8 cellular contexts compared by ENCODE assay signal in genomic region chrX:103831803-103832544, GRCh38. TPM values are rescaled to one million over a fixed set of nuclear protein-coding genes. Genes with fewer than 3 reads are reported as not detected.
DNase-seq lines count a peak whose midpoint lies in the region; ATAC-seq and TF ChIP-seq lines count a peak whose summit lies in the region.

RAB9B (minus strand) TSS chrX:103832257; CDS start chrX:103825784, 6,473 bp downstream.

- H3K4me1 ChIP-seq in Caco-2 (no peaks in the 10 kb centered on the region), HUES6 (ENCODE audit: control insufficient read depth, insufficient read depth, low read length) (no peaks in the 10 kb centered on the region), ascending aorta (no peaks in the 10 kb centered on the region), hepatocyte (ENCODE audit: insufficient read depth) (peaks cover 4% of the 10 kb centered on the region)

- intact Hi-C loops in Caco-2 (cut with micrococcal nuclease; ENCODE audit: unreplicated experiment) = loop anchor here (5.0 kb wide), 1 partner anchor 145 kb away; the partner anchor contains the start of gene MORF4L2
- intact Hi-C loops in ascending aorta (cut with DNase I) = loop anchor here (5.0 kb wide), 2 partner anchors 85 to 145 kb away; partner anchors contain the start of gene MORF4L2

- peak within 1 kb of the TSS; percentile 96 for H2AFZ ChIP-seq in hepatocyte

- H3K79me2 ChIP-seq in hepatocyte = no peaks in the 10 kb centered on the region

- WGBS in hepatocyte (ENCODE audit: low lambda C conversion rate, missing lambda C conversion rate) = 5% methylated on average over 43 of the region's 54 CpGs

- peaks cover 14% of the 10 kb centered on the region for H3K4me1 Mint-ChIP-seq in Caco-2 (ENCODE audit: low read depth, unreplicated experiment)

- H3K27me3 ChIP-seq in Caco-2 (replicated peaks; ENCODE audit: control insufficient read depth, insufficient read depth, low read length) = no peaks in the 10 kb centered on the region
- H3K27me3 ChIP-seq in HUES6 (ENCODE audit: control insufficient read depth, insufficient read depth, low read length) = peaks cover 71% of the 10 kb centered on the region
- H3K27me3 ChIP-seq in ascending aorta = peaks cover 8% of the 10 kb centered on the region
- H3K27me3 ChIP-seq in hepatocyte = peaks cover 22% of the 10 kb centered on the region

- H3K9me3 ChIP-seq in Caco-2 = no peaks in the 10 kb centered on the region
- no peaks in the 10 kb centered on the region for H3K9me3 ChIP-seq in HUES6 (ENCODE audit: control insufficient read depth, insufficient read depth, low read depth, low read length)
- H3K9me3 ChIP-seq in SK-N-MC (ENCODE audit: low read depth, low read length) = no peaks in the 10 kb centered on the region
- H3K9me3 ChIP-seq in ascending aorta = no peaks in the 10 kb centered on the region
- H3K9me3 ChIP-seq in hepatocyte (ENCODE audit: low read depth) = no peaks in the 10 kb centered on the region

- H3K9me2 ChIP-seq in hepatocyte (replicated peaks; ENCODE audit: insufficient read depth) = no peaks in the 10 kb centered on the region

- no peaks in the 10 kb centered on the region for H4K20me1 ChIP-seq in hepatocyte (ENCODE audit: insufficient read depth, poor library complexity, severe bottlenecking)

- no peaks in the 10 kb centered on the region for H3K36me3 ChIP-seq in Caco-2 (ENCODE audit: control insufficient read depth, insufficient read depth, low read length)
- no peaks in the 10 kb centered on the region for H3K36me3 ChIP-seq in HUES6 (ENCODE audit: control insufficient read depth, insufficient read depth, low read length)
- no peaks in the 10 kb centered on the region for H3K36me3 ChIP-seq in SK-N-MC (ENCODE audit: insufficient read depth, low read length)
- H3K36me3 ChIP-seq in ascending aorta = no peaks in the 10 kb centered on the region
- H3K36me3 ChIP-seq in hepatocyte (replicated peaks; ENCODE audit: insufficient read depth, low read depth) = no peaks in the 10 kb centered on the region

- peaks cover 8% of the 10 kb centered on the region for H3K36me3 Mint-ChIP-seq in Caco-2 (ENCODE audit: insufficient read depth, unreplicated experiment)

- POLR2A ChIA-PET in Caco-2 (lab: Charles Lee) = interaction anchor here (0.6 to 1.1 kb wide), 2 partner anchors 145 to 146 kb away, joined by 5 to 14 read pairs; no protein-coding TSS in a partner anchor

- H3K9ac ChIP-seq in HUES6 (ENCODE audit: low read length) = no peak within 1 kb of the TSS
- no peak within 1 kb of the TSS for H3K9ac ChIP-seq in SK-N-MC (ENCODE audit: insufficient read length)

- DNase-seq in Caco-2 (peak; percentile 64 to 65), SK-N-MC (ENCODE audit: low read depth, low spot score) (no peak), ascending aorta (ENCODE audit: low spot score in 2 of 2) (peak in 1 of 2 donors; percentile 81), hepatocyte (ENCODE audit: low spot score) (peak; percentile 58), putamen (ENCODE audit: low spot score) (peak; percentile 70), HPDE6-E6E7 (ENCODE audit: extremely low spot score) (no peak)

- H3K4me3 ChIP-seq in Caco-2 (ENCODE audit: low read depth, low read length) = peak within 1 kb of the TSS; percentile 69
- peak within 1 kb of the TSS; percentile 71 for H3K4me3 ChIP-seq in HUES6 (ENCODE audit: low read depth, low read length)
- H3K4me3 ChIP-seq in SK-N-MC = peak within 1 kb of the TSS; percentile 72
- H3K4me3 ChIP-seq in ascending aorta = peak within 1 kb of the TSS; percentile 59 to 80
- peak within 1 kb of the TSS; percentile 79 for H3K4me3 ChIP-seq in hepatocyte

- BruUV-seq in Caco-2 (replicated peaks; lab: Mats Ljungman, UMichigan) = no TSS peak

- H3K27me3 Mint-ChIP-seq in Caco-2 (ENCODE audit: insufficient read depth, unreplicated experiment) = peaks cover 2% of the 10 kb centered on the region

- peak within 1 kb of the TSS; percentile 42 for H3K27ac Mint-ChIP-seq in Caco-2 (ENCODE audit: unreplicated experiment)

- TF ChIP-seq CTCF in Caco-2 (IDR thresholded peaks at IDR 0.05; ENCODE audit: insufficient read depth in 1 of 2, low read depth in 1 of 2, low read length in 1 of 2, severe bottlenecking in 1 of 2, unreplicated experiment in 1 of 2) = no peak
- TF ChIP-seq CTCF in ascending aorta (IDR thresholded peaks at IDR 0.05) = no peak
- no peak for TF ChIP-seq CTCF in hepatocyte (IDR thresholded peaks at IDR 0.05; ENCODE audit: poor library complexity)

- peak within 1 kb of the TSS; percentile 94 for H3K4me3 Mint-ChIP-seq in Caco-2 (ENCODE audit: unreplicated experiment)

- H3K27ac ChIP-seq in HUES6 (ENCODE audit: low read depth, low read length) (no peak within 1 kb of the TSS), SK-N-MC (no peak within 1 kb of the TSS), ascending aorta (peak within 1 kb of the TSS; percentile 69 to 87), hepatocyte (peak within 1 kb of the TSS; percentile 50)

- CTCF ChIA-PET in Caco-2 (lab: Charles Lee) = interaction anchor here (0.8 to 1.4 kb wide), 2 partner anchors 13 to 202 kb away, joined by 4 to 6 read pairs; no protein-coding TSS in a partner anchor

- H3K4me2 ChIP-seq in hepatocyte = peak within 1 kb of the TSS; percentile 100

- ATAC-seq in GM21367 (IDR thresholded peaks at IDR 0.05; ENCODE audit: unreplicated experiment) = peak; percentile 62

- no peaks in the 10 kb centered on the region for H3K9me3 Mint-ChIP-seq in Caco-2 (ENCODE audit: unreplicated experiment)

RNA-seq across cellular contexts. Expression of gene RAB9B, which starts in this region (rescaled TPM):
- total RNA-seq in Caco-2 (2022) (1.4 and 1.6 TPM in 2 replicates), ascending aorta (0.43 TPM), hepatocyte (2.4 and 3.6 TPM in 2 replicates)
- polyA plus RNA-seq in hepatocyte = 1.6 and 2.2 TPM in 2 replicates

Comparison
In these comparisons a context has a peak if more than half of its experiments do, and no peak if none do; other contexts are left out.
1. DNase-seq: peak in Caco-2 (2 of 2), hepatocyte (single experiment) and putamen (single experiment); none in SK-N-MC (single experiment) and HPDE6-E6E7 (single experiment).
2. H3K27ac ChIP-seq: peak in ascending aorta (2 of 2) and hepatocyte (single experiment); none in HUES6 (single experiment) and SK-N-MC (single experiment).
3. Peak in every context shown above with its lines, with median percentiles within 50 percentile points of each other: H3K4me3 ChIP-seq.